ENCODE assay signal across 31 cellular contexts in the genomic region with DNA sequence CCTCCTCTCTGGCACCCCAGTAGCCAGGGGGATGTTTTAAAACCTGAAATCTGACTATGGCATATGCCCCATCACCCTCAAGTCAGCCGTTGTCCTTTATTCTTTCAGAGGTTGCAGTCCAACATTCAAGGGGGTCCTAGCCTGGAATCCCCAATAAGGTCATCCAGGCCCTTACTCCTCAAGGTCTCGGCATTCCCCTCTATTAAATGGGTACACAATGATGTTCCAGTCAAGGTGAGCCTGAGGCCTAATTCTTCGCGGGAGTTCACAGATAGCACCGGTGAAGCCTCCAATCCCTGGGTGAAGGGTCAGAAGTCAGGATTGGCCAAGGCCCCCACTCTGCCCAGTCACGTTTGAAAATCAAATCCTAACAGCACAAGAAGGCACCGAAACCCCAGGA. TPM values are rescaled to one million over a fixed set of nuclear protein-coding genes. Genes with fewer than 3 reads are reported as not detected.
DNase-seq lines count a peak whose midpoint lies in the region; ATAC-seq, FAIRE-seq and TF ChIP-seq lines count a peak whose summit lies in the region.
"Had no signal": no experiment of that assay in that cellular context is flagged by ENCODE, and none has a peak within 500 bp of the region (broad histone marks: within the 10 kb centered on the region; RNA-seq: fewer than 3 reads in every experiment).

No MANE protein-coding gene starts in this region.

- H3K4me3 Mint-ChIP-seq in mesothelial cell of epicardium: no peak overlapping the region
- no peak overlapping the region for H3K4me3 Mint-ChIP-seq in stimulated activated naive B cell treated with anti-CD40 and anti-IgM and Interleukin-4, amounts not matched to agents 10 μg/mL and 1 μg/mL and 100 μg/mL, for 72 hours
- no peak overlapping the region for H3K4me3 Mint-ChIP-seq in activated CD8-positive, alpha-beta memory T cell treated with anti-CD3 and anti-CD28 coated beads, Interleukin-2, amount 10 ng/mL, durations not matched to agents 7 days and 5 days
- H3K4me3 Mint-ChIP-seq: CD4-positive, alpha-beta memory T cell; GM23338 had no signal

- H3K56ac ChIP-seq in H1 (replicated peaks; ENCODE audit: insufficient read length, low read depth, low read length): no peak overlapping the region

- H4K5ac ChIP-seq in H1 (ENCODE audit: insufficient read length, low read depth, low read length): no peak overlapping the region

- no peaks in the 10 kb centered on the region for H3K9me3 Mint-ChIP-seq in mesothelial cell of epicardium
- no peaks in the 10 kb centered on the region for H3K9me3 Mint-ChIP-seq in stimulated activated naive B cell treated with anti-CD40 and anti-IgM and Interleukin-4, amounts not matched to agents 10 μg/mL and 1 μg/mL and 100 μg/mL, for 72 hours
- no peaks in the 10 kb centered on the region for H3K9me3 Mint-ChIP-seq in activated CD8-positive, alpha-beta memory T cell treated with anti-CD3 and anti-CD28 coated beads, Interleukin-2, amount 10 ng/mL, durations not matched to agents 7 days and 5 days (ENCODE audit: low read depth)
- H3K9me3 Mint-ChIP-seq: CD4-positive, alpha-beta memory T cell; GM23338 had no signal

- POLR2A ChIA-PET in RWPE1 (lab: Yijun Ruan, JAX; ENCODE audit: low non-redundant PET) (no interaction called here), H1 (lab: Charles Lee; ENCODE audit: partially characterized antibody) (interaction anchor here (1.2 to 1.3 kb wide), 2 partner anchors 11 to 25 kb away, joined by 4 read pairs; no protein-coding TSS in a partner anchor)

- H3K27ac ChIP-seq in RWPE1: peak overlapping the region; percentile 98
- no peak overlapping the region for H3K27ac ChIP-seq in H1 (ENCODE audit: low read depth, low read length)
- H3K27ac ChIP-seq: A549; BLaER1 treated with 17β-estradiol and CSF1 and Interleukin-3, amounts not matched to agents 10 nM and 100 nM; HL-60; SK-N-MC had no signal

- no peak overlapping the region for H3K14ac ChIP-seq in H1 (ENCODE audit: insufficient read length)

- 94% methylated on average over 7 of the region's 7 CpGs; no CpG with 5 or more reads in 1 of the 2 experiments for WGBS in H1 (ENCODE audit: extremely low coverage in 1 of 2, insufficient coverage in 1 of 2, insufficient read length in 1 of 2, insufficient replicate concordance in 2 of 2, low coverage in 1 of 2, low lambda C conversion rate in 2 of 2, missing lambda C conversion rate in 1 of 2), 2 experiments

- H2BK120ac ChIP-seq in H1 (replicated peaks; ENCODE audit: low read depth, low read length): no peak overlapping the region

- FAIRE-seq in H1 (lab: Jason Lieb, UNC): no peak
- FAIRE-seq: A549, GM18507 had no signal

- peak overlapping the region; percentile 92; the same call in 1 of the 2 replicates for H2BK15ac ChIP-seq in H1 (ENCODE audit: low read length)

- no peaks in the 10 kb centered on the region for H4K20me1 ChIP-seq in H1 (replicated peaks in 1 of 2; ENCODE audit: control insufficient read depth in 1 of 2, insufficient read depth in 2 of 2, low read length in 2 of 2)

- no peak for TF ChIP-seq POLR2A in H1 (IDR thresholded peaks at IDR 0.05; ENCODE audit: control extremely low read depth in 1 of 2, low read depth in 2 of 2, low read length in 2 of 2)

- H3K9ac ChIP-seq in H1 (replicated peaks in 1 of 4; ENCODE audit: extremely low read depth in 1 of 4, low read depth in 3 of 4, low read length in 3 of 4): no peak overlapping the region
- H3K9ac ChIP-seq: BLaER1 treated with 17β-estradiol and CSF1 and Interleukin-3, amounts not matched to agents 10 nM and 100 nM had no signal

- no peak overlapping the region for H3K4me3 ChIP-seq in H1 (ENCODE audit: extremely low read depth in 1 of 4, insufficient read depth in 2 of 4, low read depth in 3 of 4, low read length in 4 of 4)
- H3K4me3 ChIP-seq: A549; BLaER1 treated with 17β-estradiol and CSF1 and Interleukin-3, amounts not matched to agents 10 nM and 100 nM; GM23338; HAP-1; SK-N-MC had no signal

- no peak for TF ChIP-seq EP300 in H1 (IDR thresholded peaks at IDR 0.05; ENCODE audit: borderline replicate concordance in 1 of 2, low read depth in 2 of 2, low read length in 2 of 2)

- no peak overlapping the region for H2BK5ac ChIP-seq in H1 (ENCODE audit: low read depth, low read length)

- H3K23ac ChIP-seq in H1 (ENCODE audit: insufficient read length): no peak overlapping the region

- no peak for ATAC-seq in stimulated activated naive B cell treated with anti-CD40 and anti-IgM and Interleukin-4, amounts not matched to agents 10 μg/mL and 1 μg/mL and 100 μg/mL, for 72 hours (replicated peaks)
- ATAC-seq in activated CD8-positive, alpha-beta memory T cell treated with anti-CD3 and anti-CD28 coated beads, Interleukin-2, amount 10 ng/mL, durations not matched to agents 7 days and 5 days: no peak
- ATAC-seq in HG03565 (IDR thresholded peaks at IDR 0.05; ENCODE audit: unreplicated experiment): no peak

- H4K91ac ChIP-seq in H1 (replicated peaks; ENCODE audit: insufficient read length, low read length): no peak overlapping the region

- H2AK5ac ChIP-seq in H1 (ENCODE audit: low read depth, low read length): peak overlapping the region; percentile 75; the same call in 1 of the 2 replicates

- no peak overlapping the region for H3K4ac ChIP-seq in H1 (replicated peaks; ENCODE audit: insufficient read length, low read depth, low read length)

- H3K18ac ChIP-seq in H1 (ENCODE audit: extremely low read depth, low read length): no peak overlapping the region

- H3K79me2 ChIP-seq in H1 (ENCODE audit: control insufficient read depth in 1 of 2, insufficient read depth in 2 of 2, low read length in 2 of 2): no peaks in the 10 kb centered on the region

- TF ChIP-seq CTCF in RWPE1 (conservative IDR thresholded peaks at IDR 0.05; ENCODE audit: low read depth) (no peak), H1 (IDR thresholded peaks at IDR 0.05; ENCODE audit: control extremely low read depth in 1 of 3, insufficient read depth in 1 of 3, low read depth in 1 of 3, low read length in 3 of 3) (no peak), mesothelial cell of epicardium (IDR thresholded peaks at IDR 0.05; ENCODE audit: unreplicated experiment) (no peak)

- H3K4me1 ChIP-seq in H1 (replicated peaks in 1 of 4; ENCODE audit: control insufficient read depth in 3 of 4, insufficient read depth in 4 of 4, low read length in 3 of 4): peaks cover 5 to 25% (median 14%) of the 10 kb centered on the region in 4 experiments
- H3K4me1 ChIP-seq: A549, HAP-1 had no signal

- no peaks in the 10 kb centered on the region for H3K36me3 Mint-ChIP-seq in mesothelial cell of epicardium
- H3K36me3 Mint-ChIP-seq in stimulated activated naive B cell treated with anti-CD40 and anti-IgM and Interleukin-4, amounts not matched to agents 10 μg/mL and 1 μg/mL and 100 μg/mL, for 72 hours: no peaks in the 10 kb centered on the region
- no peaks in the 10 kb centered on the region for H3K36me3 Mint-ChIP-seq in activated CD8-positive, alpha-beta memory T cell treated with anti-CD3 and anti-CD28 coated beads, Interleukin-2, amount 10 ng/mL, durations not matched to agents 7 days and 5 days
- H3K36me3 Mint-ChIP-seq: CD4-positive, alpha-beta memory T cell had no signal

- H2BK12ac ChIP-seq in H1 (ENCODE audit: low read depth, low read length): peak overlapping the region; percentile 75; the same call in 1 of the 2 replicates

- H3K23me2 ChIP-seq in H1 (ENCODE audit: low read depth, low read length): no peaks in the 10 kb centered on the region

- no peak for DNase-seq in RWPE1 (ENCODE audit: low spot score)
- DNase-seq in H1 (ENCODE audit: low read depth in 1 of 2, low spot score in 2 of 2): no peak
- no peak for DNase-seq in mesothelial cell of epicardium (ENCODE audit: low spot score in 2 of 2, unreplicated experiment in 2 of 2)
- no peak for DNase-seq in stimulated activated naive B cell treated with anti-CD40 and anti-IgM and Interleukin-4, amounts not matched to agents 10 μg/mL and 1 μg/mL and 100 μg/mL, for 72 hours
- no peak for DNase-seq in mesenteric fat pad (ENCODE audit: low spot score)
- DNase-seq in activated CD8-positive, alpha-beta memory T cell treated with anti-CD3 and anti-CD28 coated beads, Interleukin-2, amount 10 ng/mL, durations not matched to agents 7 days and 5 days: no peak
- DNase-seq: AML-193; COR-L47; DMS53; Kasumi-1; MV-4-11; NCI-H1105; NCI-H146; NCI-H1930; NCI-H446; NCI-H524 treated with DMSO at 0.1 percent for 48 hours; NCI-H774; NK-92 treated with Interleukin-12 subunit alpha and Interleukin-12 subunit beta, amount 100 ng/mL, for 24 hours; SIG-M5 had no signal

- H3K27me3 Mint-ChIP-seq in mesothelial cell of epicardium (ENCODE audit: low read depth): no peaks in the 10 kb centered on the region
- H3K27me3 Mint-ChIP-seq in stimulated activated naive B cell treated with anti-CD40 and anti-IgM and Interleukin-4, amounts not matched to agents 10 μg/mL and 1 μg/mL and 100 μg/mL, for 72 hours: peaks cover 5 to 13% of the 10 kb centered on the region in 2 donors
- H3K27me3 Mint-ChIP-seq in activated CD8-positive, alpha-beta memory T cell treated with anti-CD3 and anti-CD28 coated beads, Interleukin-2, amount 10 ng/mL, durations not matched to agents 7 days and 5 days: no peaks in the 10 kb centered on the region

- peaks cover 63% of the 10 kb centered on the region for H3K4me1 Mint-ChIP-seq in mesothelial cell of epicardium
- H3K4me1 Mint-ChIP-seq in stimulated activated naive B cell treated with anti-CD40 and anti-IgM and Interleukin-4, amounts not matched to agents 10 μg/mL and 1 μg/mL and 100 μg/mL, for 72 hours: no peaks in the 10 kb centered on the region
- no peaks in the 10 kb centered on the region for H3K4me1 Mint-ChIP-seq in activated CD8-positive, alpha-beta memory T cell treated with anti-CD3 and anti-CD28 coated beads, Interleukin-2, amount 10 ng/mL, durations not matched to agents 7 days and 5 days
- H3K4me1 Mint-ChIP-seq: CD4-positive, alpha-beta memory T cell had no signal

- no peaks in the 10 kb centered on the region; a peak in 2 of 7 replicates for H3K27me3 ChIP-seq in H1 (replicated peaks in 1 of 4; ENCODE audit: control insufficient read depth in 3 of 4, extremely low read depth in 1 of 4, insufficient read depth in 3 of 4, low read length in 3 of 4)
- H3K27me3 ChIP-seq: BLaER1 treated with 17β-estradiol and CSF1 and Interleukin-3, amounts not matched to agents 10 nM and 100 nM had no signal

- CTCF ChIA-PET in RWPE1 (lab: Yijun Ruan, JAX): no interaction called here
- CTCF ChIA-PET in H1 (lab: Charles Lee; ENCODE audit: partially characterized antibody): no interaction called here
- CTCF ChIA-PET in activated CD8-positive, alpha-beta memory T cell treated with anti-CD3 and anti-CD28 coated beads, Interleukin-2, amount 10 ng/mL, durations not matched to agents 7 days and 5 days (lab: Charles Lee): no interaction called here

- H3K9me3 ChIP-seq in H1 (ENCODE audit: insufficient read depth in 2 of 2, low read depth in 1 of 2, low read length in 1 of 2): no peaks in the 10 kb centered on the region
- H3K9me3 ChIP-seq: A549; BLaER1 treated with 17β-estradiol and CSF1 and Interleukin-3, amounts not matched to agents 10 nM and 100 nM; HAP-1 had no signal

- no peaks in the 10 kb centered on the region for H3K79me1 ChIP-seq in H1 (ENCODE audit: low read depth, low read length)

- no peak overlapping the region for H2BK20ac ChIP-seq in H1 (ENCODE audit: low read length)

- H3K36me3 ChIP-seq in H1 (ENCODE audit: control insufficient read depth in 2 of 4, insufficient read depth in 4 of 4, low read length in 3 of 4): no peaks in the 10 kb centered on the region
- H3K36me3 ChIP-seq: BLaER1 treated with 17β-estradiol and CSF1 and Interleukin-3, amounts not matched to agents 10 nM and 100 nM; HAP-1 had no signal

- no peak for TF ChIP-seq RAD21 in H1 (IDR thresholded peaks at IDR 0.05 in 1 of 2, conservative IDR thresholded peaks at IDR 0.05 in 1 of 2; ENCODE audit: low read depth in 2 of 2, low read length in 2 of 2)

- H3K4me2 ChIP-seq in H1 (ENCODE audit: insufficient read depth in 1 of 2, low read depth in 2 of 2, low read length in 2 of 2): no peak overlapping the region
- H3K4me2 ChIP-seq: A549; BLaER1 treated with 17β-estradiol and CSF1 and Interleukin-3, amounts not matched to agents 10 nM and 100 nM; GM23338 had no signal

- H4K8ac ChIP-seq in H1 (ENCODE audit: extremely low read depth, insufficient read depth, low read length): no peak overlapping the region

- peak overlapping the region; percentile 63 for H3K27ac Mint-ChIP-seq in mesothelial cell of epicardium
- peak overlapping the region; percentile 28 for H3K27ac Mint-ChIP-seq in stimulated activated naive B cell treated with anti-CD40 and anti-IgM and Interleukin-4, amounts not matched to agents 10 μg/mL and 1 μg/mL and 100 μg/mL, for 72 hours
- no peak overlapping the region for H3K27ac Mint-ChIP-seq in activated CD8-positive, alpha-beta memory T cell treated with anti-CD3 and anti-CD28 coated beads, Interleukin-2, amount 10 ng/mL, durations not matched to agents 7 days and 5 days
- H3K27ac Mint-ChIP-seq: GM23338 had no signal

- H2AFZ ChIP-seq in H1 (ENCODE audit: low read length): no peak overlapping the region
- H2AFZ ChIP-seq: GM23338 had no signal

RNA-seq across cellular contexts. Expression of a gene that starts 8.1 kb away (rescaled TPM):
- 37.0 and 39.6 TPM in 2 replicates for total RNA-seq in H1 (2021; fragmentation: NEBNext Ultra II Directional; extraction: Animal tissue kit (Norgen Biotek cat#: 25700))
- polyA plus RNA-seq in H1 (2011; rRNA removed): 20.3 and 36.0 TPM in 2 replicates
- polyA plus RNA-seq in H1 (2011; cell fraction: cytosol; rRNA removed): 21.2 TPM
- polyA plus RNA-seq in H1 (2011; cell fraction: nucleus; rRNA removed): 58.6 TPM
- 15.9 to 32.4 TPM (median 29.9 TPM) in 4 replicates for polyA plus RNA-seq in H1 (2012, experiment 1 of 2)
- 23.9 TPM for polyA plus RNA-seq in H1 (2012, experiment 2 of 2)
- polyA plus RNA-seq in H1 (2013, experiment 1 of 2): 45.3 TPM
- 41.8 TPM for polyA plus RNA-seq in H1 (2013, experiment 2 of 2)
- 28.0 and 36.9 TPM in 2 replicates for polyA minus RNA-seq in H1 (2011; rRNA and poly(A)+ RNA removed)
- polyA minus RNA-seq in H1 (2011; cell fraction: cytosol; rRNA and poly(A)+ RNA removed): 35.4 TPM
- polyA minus RNA-seq in H1 (2011; cell fraction: nucleus; rRNA and poly(A)+ RNA removed): 25.2 TPM
- total RNA-seq in mesothelial cell of epicardium (94.5 to 101 TPM (median 99.1 TPM) in 3 replicates), mesenteric fat pad (51.5 TPM)
- total RNA-seq in activated CD8-positive, alpha-beta memory T cell treated with anti-CD3 and anti-CD28 coated beads, Interleukin-2, amount 10 ng/mL, durations not matched to agents 7 days and 5 days: under 1 TPM; 0.07 to 0.09 TPM
- total RNA-seq: CD4-positive, alpha-beta memory T cell had no signal
- polyA plus RNA-seq: CD4-positive, alpha-beta memory T cell had no signal

RNA-seq across cellular contexts. Expression of a gene that starts 44.4 kb away (rescaled TPM):
- not detected in 2 replicates for total RNA-seq in H1 (2021; fragmentation: NEBNext Ultra II Directional; extraction: Animal tissue kit (Norgen Biotek cat#: 25700))
- 0.08 and 0.20 TPM in 2 replicates for polyA plus RNA-seq in H1 (2011; rRNA removed)
- 0.10 TPM for polyA plus RNA-seq in H1 (2011; cell fraction: cytosol; rRNA removed)
- polyA plus RNA-seq in H1 (2011; cell fraction: nucleus; rRNA removed): 0.19 TPM
- polyA plus RNA-seq in H1 (2012, experiment 1 of 2): 0.32 to 0.39 TPM in 2 of 4 replicates, not detected in the others
- polyA plus RNA-seq in H1 (2012, experiment 2 of 2): not detected
- polyA plus RNA-seq in H1 (2013, experiment 1 of 2): 0.12 TPM
- polyA plus RNA-seq in H1 (2013, experiment 2 of 2): 0.18 TPM
- polyA minus RNA-seq in H1 (2011; rRNA and poly(A)+ RNA removed): 0.13 and 0.15 TPM in 2 replicates
- not detected for polyA minus RNA-seq in H1 (2011; cell fraction: cytosol; rRNA and poly(A)+ RNA removed)
- not detected for polyA minus RNA-seq in H1 (2011; cell fraction: nucleus; rRNA and poly(A)+ RNA removed)
- total RNA-seq in mesothelial cell of epicardium: 0.27 to 0.98 TPM (median 0.55 TPM) in 3 replicates
- total RNA-seq in mesenteric fat pad: not detected
- not detected for total RNA-seq in activated CD8-positive, alpha-beta memory T cell treated with anti-CD3 and anti-CD28 coated beads, Interleukin-2, amount 10 ng/mL, durations not matched to agents 7 days and 5 days
- total RNA-seq: CD4-positive, alpha-beta memory T cell; Daoy; G401; GM23338; M059J had no signal
- polyA plus RNA-seq: A549; CD4-positive, alpha-beta memory T cell; GM23338 had no signal

RNA-seq across cellular contexts. Expression of a gene that starts 58.1 kb away (rescaled TPM):
- total RNA-seq in H1 (2021; fragmentation: NEBNext Ultra II Directional; extraction: Animal tissue kit (Norgen Biotek cat#: 25700)): 0.57 and 1.2 TPM in 2 replicates
- polyA plus RNA-seq in H1 (2011; rRNA removed): 3.7 and 4.7 TPM in 2 replicates
- 2.0 TPM for polyA plus RNA-seq in H1 (2011; cell fraction: cytosol; rRNA removed)
- 10.8 TPM for polyA plus RNA-seq in H1 (2011; cell fraction: nucleus; rRNA removed)
- 0.87 to 1.5 TPM (median 1.1 TPM) in 4 replicates for polyA plus RNA-seq in H1 (2012, experiment 1 of 2)
- polyA plus RNA-seq in H1 (2012, experiment 2 of 2): 0.85 TPM
- 1.2 TPM for polyA plus RNA-seq in H1 (2013, experiment 1 of 2)
- 1.0 TPM for polyA plus RNA-seq in H1 (2013, experiment 2 of 2)
- polyA minus RNA-seq in H1 (2011; rRNA and poly(A)+ RNA removed): 1.5 and 2.5 TPM in 2 replicates
- 0.88 TPM for polyA minus RNA-seq in H1 (2011; cell fraction: cytosol; rRNA and poly(A)+ RNA removed)
- polyA minus RNA-seq in H1 (2011; cell fraction: nucleus; rRNA and poly(A)+ RNA removed): 1.9 TPM
- total RNA-seq in mesothelial cell of epicardium (0.84 to 2.5 TPM (median 1.8 TPM) in 3 replicates), mesenteric fat pad (0.39 TPM)
- not detected for total RNA-seq in activated CD8-positive, alpha-beta memory T cell treated with anti-CD3 and anti-CD28 coated beads, Interleukin-2, amount 10 ng/mL, durations not matched to agents 7 days and 5 days
- total RNA-seq: CD4-positive, alpha-beta memory T cell; Daoy had no signal
- polyA plus RNA-seq: CD4-positive, alpha-beta memory T cell had no signal

RNA-seq across cellular contexts. Expression of a gene that starts 58.3 kb away (rescaled TPM):
- 82.7 and 83.7 TPM in 2 replicates for total RNA-seq in H1 (2021; fragmentation: NEBNext Ultra II Directional; extraction: Animal tissue kit (Norgen Biotek cat#: 25700))
- polyA plus RNA-seq in H1 (2011; rRNA removed): 98.8 and 144 TPM in 2 replicates
- polyA plus RNA-seq in H1 (2011; cell fraction: cytosol; rRNA removed): 117 TPM
- polyA plus RNA-seq in H1 (2011; cell fraction: nucleus; rRNA removed): 355 TPM
- polyA plus RNA-seq in H1 (2012, experiment 1 of 2): 91.9 to 114 TPM (median 101 TPM) in 4 replicates
- 9.8 TPM for polyA plus RNA-seq in H1 (2012, experiment 2 of 2)
- polyA plus RNA-seq in H1 (2013, experiment 1 of 2): 58.9 TPM
- polyA plus RNA-seq in H1 (2013, experiment 2 of 2): 53.3 TPM
- polyA minus RNA-seq in H1 (2011; rRNA and poly(A)+ RNA removed): 204 and 285 TPM in 2 replicates
- 101 TPM for polyA minus RNA-seq in H1 (2011; cell fraction: cytosol; rRNA and poly(A)+ RNA removed)
- polyA minus RNA-seq in H1 (2011; cell fraction: nucleus; rRNA and poly(A)+ RNA removed): 187 TPM
- 301 to 332 TPM (median 322 TPM) in 3 replicates for total RNA-seq in mesothelial cell of epicardium
- 132 TPM for total RNA-seq in mesenteric fat pad
- total RNA-seq in activated CD8-positive, alpha-beta memory T cell treated with anti-CD3 and anti-CD28 coated beads, Interleukin-2, amount 10 ng/mL, durations not matched to agents 7 days and 5 days: 100 to 1,000 TPM; 176 to 202 TPM

Comparison
In these comparisons a context has a peak if more than half of its experiments do, and no peak if none do; other contexts are left out.
1. RNA of a gene that starts 8.1 kb away (total RNA-seq): 94.5 to 101 TPM in mesothelial cell of epicardium, 51.5 TPM in mesenteric fat pad (single experiment) and 37.0 to 39.6 TPM in H1; 0.07 to 0.09 TPM in activated CD8-positive, alpha-beta memory T cell treated with anti-CD3 and anti-CD28 coated beads, Interleukin-2, amount 10 ng/mL, durations not matched to agents 7 days and 5 days; every median in the first group is over 10 times any median in the second.